In genomic region chr2:51297488-51297887, GRCh38 we compare ENCODE assay signal across 2 cellular contexts.
TF ChIP-seq lines count a peak whose summit lies in the region.

No MANE protein-coding gene starts in this region.

TF ChIP-seq in HepG2, 621 proteins besides CTCF, POLR2A, EP300 and RAD21 (continued from another document):
- no peak for TF ChIP-seq CERS6 (CRISPR knock-in tag; IDR thresholded peaks at IDR 0.05)
- TF ChIP-seq BHLHE40 (IDR thresholded peaks at IDR 0.05; ENCODE audit: low read length): no peak
- TF ChIP-seq TBP (CRISPR knock-in tag; IDR thresholded peaks at IDR 0.05): no peak
- no peak for TF ChIP-seq ZNF597 (CRISPR knock-in tag; IDR thresholded peaks at IDR 0.05)

TF ChIP-seq in SK-N-SH, 30 proteins besides CTCF, POLR2A, EP300 and RAD21 (continued from another document):
- no peak for TF ChIP-seq IRF3 (IDR thresholded peaks at IDR 0.05; ENCODE audit: low read depth, low read length)
- TF ChIP-seq ELF1 (IDR thresholded peaks at IDR 0.05): no peak
- TF ChIP-seq MAX (IDR thresholded peaks at IDR 0.05; ENCODE audit: low read depth): no peak
- TF ChIP-seq NRF1 (IDR thresholded peaks at IDR 0.05; ENCODE audit: low read depth, low read length): no peak
- TF ChIP-seq PBX3 (IDR thresholded peaks at IDR 0.05): no peak
- TF ChIP-seq TEAD4 (IDR thresholded peaks at IDR 0.05; ENCODE audit: borderline replicate concordance, insufficient read depth): no peak
- TF ChIP-seq FOXM1 (IDR thresholded peaks at IDR 0.05; ENCODE audit: low read depth): no peak
- no peak for TF ChIP-seq POLR2AphosphoS5 (IDR thresholded peaks at IDR 0.05; ENCODE audit: low read depth, low read length)
- TF ChIP-seq JUND (IDR thresholded peaks at IDR 0.05): no peak
- no peak for TF ChIP-seq REST (IDR thresholded peaks at IDR 0.05; ENCODE audit: low read depth, low read length)
- TF ChIP-seq FOSL2 (IDR thresholded peaks at IDR 0.05; ENCODE audit: borderline replicate concordance, low read depth): no peak
- TF ChIP-seq RFX5 (IDR thresholded peaks at IDR 0.05; ENCODE audit: low read length): no peak
- no peak for TF ChIP-seq MXI1 (IDR thresholded peaks at IDR 0.05; ENCODE audit: low read depth, low read length)
